In genomic region chr10:34314457-34314856, GRCh38 we compare ENCODE assay signal across 23 cellular contexts.
"Had no signal": no experiment of that assay in that cellular context is flagged by ENCODE, and none has a peak within 500 bp of the region (broad histone marks: within the 10 kb centered on the region; RNA-seq: fewer than 3 reads in every experiment).

No MANE protein-coding gene starts in this region.

- H3K36me3 Mint-ChIP-seq: naive B cell; stimulated activated naive B cell treated with anti-CD40 and anti-IgM and Interleukin-4, amounts not matched to agents 10 μg/mL and 1 μg/mL and 100 μg/mL, for 72 hours had no signal

- H3K27me3 ChIP-seq: colonic mucosa, foreskin keratinocyte, hepatocyte, sigmoid colon, stomach, transverse colon had no signal

- H3K4me3 Mint-ChIP-seq: naive B cell; nephron progenitor cell; stimulated activated naive B cell treated with anti-CD40 and anti-IgM and Interleukin-4, amounts not matched to agents 10 μg/mL and 1 μg/mL and 100 μg/mL, for 72 hours had no signal

- H3K4me1 Mint-ChIP-seq: naive B cell; stimulated activated naive B cell treated with anti-CD40 and anti-IgM and Interleukin-4, amounts not matched to agents 10 μg/mL and 1 μg/mL and 100 μg/mL, for 72 hours had no signal

- H2AFZ ChIP-seq: hepatocyte had no signal

- ATAC-seq: foreskin keratinocyte; left cardiac atrium; lower lobe of right lung; stimulated activated naive B cell treated with anti-CD40 and anti-IgM and Interleukin-4, amounts not matched to agents 10 μg/mL and 1 μg/mL and 100 μg/mL, for 72 hours had no signal

- H3K9me3 ChIP-seq: colonic mucosa, left ventricle myocardium inferior, lower lobe of right lung, psoas muscle, sigmoid colon, stomach, thoracic aorta, transverse colon had no signal

- H3K4me2 ChIP-seq: hepatocyte had no signal

- H3K27ac Mint-ChIP-seq: naive B cell; stimulated activated naive B cell treated with anti-CD40 and anti-IgM and Interleukin-4, amounts not matched to agents 10 μg/mL and 1 μg/mL and 100 μg/mL, for 72 hours had no signal

- H3K36me3 ChIP-seq: colonic mucosa, thoracic aorta, transverse colon had no signal

- H3K4me1 ChIP-seq: colonic mucosa, lower lobe of right lung, psoas muscle had no signal

- H3K27me3 Mint-ChIP-seq: naive B cell; stimulated activated naive B cell treated with anti-CD40 and anti-IgM and Interleukin-4, amounts not matched to agents 10 μg/mL and 1 μg/mL and 100 μg/mL, for 72 hours had no signal

- DNase-seq: colonic mucosa; dermis blood vessel endothelial cell; erythroblast; foreskin keratinocyte; kidney; left cardiac atrium; left ventricle myocardium inferior; lower lobe of right lung; mesenchymal stem cell; naive B cell; nephron progenitor cell; psoas muscle; sigmoid colon; stimulated activated CD4-positive, alpha-beta T cell treated with anti-CD3 and anti-CD28 coated beads, Interleukin-2, amount 100 ng/mL, for 24 hours; stimulated activated CD4-positive, alpha-beta T cell treated with anti-CD3 and anti-CD28 coated beads, Interleukin-4, amount 100 ng/mL, for 4 hours; stimulated activated naive B cell treated with anti-CD40 and anti-IgM and Interleukin-4, amounts not matched to agents 10 μg/mL and 1 μg/mL and 100 μg/mL, for 72 hours; stomach; substantia nigra; transverse colon had no signal

- FAIRE-seq: endothelial cell of umbilical vein, kidney had no signal

- H3K4me3 ChIP-seq: colonic mucosa, hepatocyte, left ventricle myocardium inferior, lower lobe of right lung, psoas muscle, sigmoid colon, skin epidermis, stomach, thoracic aorta, transverse colon had no signal

- H3K27ac ChIP-seq: colonic mucosa, foreskin keratinocyte, hepatocyte, left ventricle myocardium inferior, lower lobe of right lung, psoas muscle, sigmoid colon, skin epidermis, stomach, thoracic aorta, transverse colon had no signal

- H3K9me3 Mint-ChIP-seq: naive B cell; nephron progenitor cell; stimulated activated naive B cell treated with anti-CD40 and anti-IgM and Interleukin-4, amounts not matched to agents 10 μg/mL and 1 μg/mL and 100 μg/mL, for 72 hours had no signal

- H3K79me2 ChIP-seq: hepatocyte had no signal
